In the genomic region with DNA sequence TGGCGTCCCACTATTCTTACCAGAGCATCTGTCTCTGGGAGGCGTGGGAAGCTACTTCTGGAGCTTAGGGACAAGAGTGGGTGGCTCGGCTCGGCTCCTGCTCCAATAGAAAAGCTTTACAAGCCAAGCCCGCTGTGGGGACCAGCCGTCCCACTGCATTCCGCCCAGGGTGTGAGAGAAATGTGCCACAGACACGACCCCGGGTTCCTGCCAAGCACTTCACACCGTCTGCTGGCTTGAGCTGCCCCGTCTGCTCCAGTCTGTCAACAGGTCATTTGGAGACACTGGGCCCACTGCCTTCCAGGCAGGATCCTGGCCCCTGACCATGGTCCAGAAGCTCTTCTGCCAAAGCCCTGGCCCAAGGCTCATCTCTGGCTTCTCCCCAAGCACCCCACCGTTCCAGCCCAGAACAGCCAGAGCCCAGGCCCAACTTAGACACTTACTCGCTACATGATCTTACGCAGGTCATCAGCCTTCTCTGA, we compare ENCODE assay signal across 1 cellular context.
TF ChIP-seq lines count a peak whose summit lies in the region.

No MANE protein-coding gene starts in this region.

TF ChIP-seq in GM23338, 12 proteins besides CTCF, POLR2A, EP300 and RAD21 (continued from another document):
- TF ChIP-seq, protein P1, sequence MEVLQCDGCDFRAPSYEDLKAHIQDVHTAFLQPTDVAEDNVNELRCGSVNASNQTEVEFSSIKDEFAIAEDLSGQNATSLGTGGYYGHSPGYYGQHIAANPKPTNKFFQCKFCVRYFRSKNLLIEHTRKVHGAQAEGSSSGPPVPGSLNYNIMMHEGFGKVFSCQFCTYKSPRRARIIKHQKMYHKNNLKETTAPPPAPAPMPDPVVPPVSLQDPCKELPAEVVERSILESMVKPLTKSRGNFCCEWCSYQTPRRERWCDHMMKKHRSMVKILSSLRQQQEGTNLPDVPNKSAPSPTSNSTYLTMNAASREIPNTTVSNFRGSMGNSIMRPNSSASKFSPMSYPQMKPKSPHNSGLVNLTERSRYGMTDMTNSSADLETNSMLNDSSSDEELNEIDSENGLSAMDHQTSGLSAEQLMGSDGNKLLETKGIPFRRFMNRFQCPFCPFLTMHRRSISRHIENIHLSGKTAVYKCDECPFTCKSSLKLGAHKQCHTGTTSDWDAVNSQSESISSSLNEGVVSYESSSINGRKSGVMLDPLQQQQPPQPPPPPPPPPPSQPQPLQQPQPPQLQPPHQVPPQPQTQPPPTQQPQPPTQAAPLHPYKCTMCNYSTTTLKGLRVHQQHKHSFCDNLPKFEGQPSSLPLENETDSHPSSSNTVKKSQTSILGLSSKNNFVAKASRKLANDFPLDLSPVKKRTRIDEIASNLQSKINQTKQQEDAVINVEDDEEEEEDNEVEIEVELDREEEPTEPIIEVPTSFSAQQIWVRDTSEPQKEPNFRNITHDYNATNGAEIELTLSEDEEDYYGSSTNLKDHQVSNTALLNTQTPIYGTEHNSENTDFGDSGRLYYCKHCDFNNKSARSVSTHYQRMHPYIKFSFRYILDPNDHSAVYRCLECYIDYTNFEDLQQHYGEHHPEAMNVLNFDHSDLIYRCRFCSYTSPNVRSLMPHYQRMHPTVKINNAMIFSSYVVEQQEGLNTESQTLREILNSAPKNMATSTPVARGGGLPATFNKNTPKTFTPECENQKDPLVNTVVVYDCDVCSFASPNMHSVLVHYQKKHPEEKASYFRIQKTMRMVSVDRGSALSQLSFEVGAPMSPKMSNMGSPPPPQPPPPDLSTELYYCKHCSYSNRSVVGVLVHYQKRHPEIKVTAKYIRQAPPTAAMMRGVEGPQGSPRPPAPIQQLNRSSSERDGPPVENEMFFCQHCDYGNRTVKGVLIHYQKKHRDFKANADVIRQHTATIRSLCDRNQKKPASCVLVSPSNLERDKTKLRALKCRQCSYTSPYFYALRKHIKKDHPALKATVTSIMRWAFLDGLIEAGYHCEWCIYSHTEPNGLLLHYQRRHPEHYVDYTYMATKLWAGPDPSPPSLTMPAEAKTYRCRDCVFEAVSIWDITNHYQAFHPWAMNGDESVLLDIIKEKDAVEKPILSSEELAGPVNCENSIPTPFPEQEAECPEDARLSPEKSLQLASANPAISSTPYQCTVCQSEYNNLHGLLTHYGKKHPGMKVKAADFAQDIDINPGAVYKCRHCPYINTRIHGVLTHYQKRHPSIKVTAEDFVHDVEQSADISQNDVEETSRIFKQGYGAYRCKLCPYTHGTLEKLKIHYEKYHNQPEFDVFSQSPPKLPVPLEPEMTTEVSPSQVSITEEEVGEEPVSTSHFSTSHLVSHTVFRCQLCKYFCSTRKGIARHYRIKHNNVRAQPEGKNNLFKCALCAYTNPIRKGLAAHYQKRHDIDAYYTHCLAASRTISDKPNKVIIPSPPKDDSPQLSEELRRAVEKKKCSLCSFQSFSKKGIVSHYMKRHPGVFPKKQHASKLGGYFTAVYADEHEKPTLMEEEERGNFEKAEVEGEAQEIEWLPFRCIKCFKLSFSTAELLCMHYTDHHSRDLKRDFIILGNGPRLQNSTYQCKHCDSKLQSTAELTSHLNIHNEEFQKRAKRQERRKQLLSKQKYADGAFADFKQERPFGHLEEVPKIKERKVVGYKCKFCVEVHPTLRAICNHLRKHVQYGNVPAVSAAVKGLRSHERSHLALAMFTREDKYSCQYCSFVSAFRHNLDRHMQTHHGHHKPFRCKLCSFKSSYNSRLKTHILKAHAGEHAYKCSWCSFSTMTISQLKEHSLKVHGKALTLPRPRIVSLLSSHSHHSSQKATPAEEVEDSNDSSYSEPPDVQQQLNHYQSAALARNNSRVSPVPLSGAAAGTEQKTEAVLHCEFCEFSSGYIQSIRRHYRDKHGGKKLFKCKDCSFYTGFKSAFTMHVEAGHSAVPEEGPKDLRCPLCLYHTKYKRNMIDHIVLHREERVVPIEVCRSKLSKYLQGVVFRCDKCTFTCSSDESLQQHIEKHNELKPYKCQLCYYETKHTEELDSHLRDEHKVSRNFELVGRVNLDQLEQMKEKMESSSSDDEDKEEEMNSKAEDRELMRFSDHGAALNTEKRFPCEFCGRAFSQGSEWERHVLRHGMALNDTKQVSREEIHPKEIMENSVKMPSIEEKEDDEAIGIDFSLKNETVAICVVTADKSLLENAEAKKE (CRISPR knock-in tag; IDR thresholded peaks at IDR 0.05) = no peak
- TF ChIP-seq ZNF114 (CRISPR knock-in tag; IDR thresholded peaks at IDR 0.05) (no peak), EZH2 (IDR thresholded peaks at IDR 0.05; ENCODE audit: low read depth, unreplicated experiment) (no peak), EZH2phosphoT487 (IDR thresholded peaks at IDR 0.05; ENCODE audit: unreplicated experiment) (no peak), STAT1 (IDR thresholded peaks at IDR 0.05; ENCODE audit: unreplicated experiment) (no peak), JUNB (IDR thresholded peaks at IDR 0.05; ENCODE audit: unreplicated experiment) (no peak), CREB1 (CRISPR knock-in tag; IDR thresholded peaks at IDR 0.05; ENCODE audit: low read depth) (no peak), NANOG (IDR thresholded peaks at IDR 0.05; ENCODE audit: borderline replicate concordance) (no peak)
- TF ChIP-seq, protein P2, sequence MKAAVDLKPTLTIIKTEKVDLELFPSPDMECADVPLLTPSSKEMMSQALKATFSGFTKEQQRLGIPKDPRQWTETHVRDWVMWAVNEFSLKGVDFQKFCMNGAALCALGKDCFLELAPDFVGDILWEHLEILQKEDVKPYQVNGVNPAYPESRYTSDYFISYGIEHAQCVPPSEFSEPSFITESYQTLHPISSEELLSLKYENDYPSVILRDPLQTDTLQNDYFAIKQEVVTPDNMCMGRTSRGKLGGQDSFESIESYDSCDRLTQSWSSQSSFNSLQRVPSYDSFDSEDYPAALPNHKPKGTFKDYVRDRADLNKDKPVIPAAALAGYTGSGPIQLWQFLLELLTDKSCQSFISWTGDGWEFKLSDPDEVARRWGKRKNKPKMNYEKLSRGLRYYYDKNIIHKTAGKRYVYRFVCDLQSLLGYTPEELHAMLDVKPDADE (IDR thresholded peaks at IDR 0.05) = no peak
TF ChIP-seq in GM23338: peak in this region for 0.
